8 cellular contexts compared by ENCODE assay signal in genomic region chr1:188782220-188782841, GRCh38.
A peak's percentile ranks its signal among the peaks of the same experiment; 100 is the strongest.
DNase-seq lines count a peak whose midpoint lies in the region; ATAC-seq, FAIRE-seq and TF ChIP-seq lines count a peak whose summit lies in the region.

No MANE protein-coding gene starts in this region.

- FAIRE-seq in TTC549 (lab: Jason Lieb, UNC), result peak; percentile 97

- no peak overlapping the region for H3K4me3 Mint-ChIP-seq in stimulated activated effector memory CD8-positive, alpha-beta T cell treated with anti-CD3 and anti-CD28 coated beads, Interleukin-12 subunit alpha, Interleukin-12 subunit beta, amount 100 ng/mL, for 72 hours

- DNase-seq in NCI-H748 (lab: John Stamatoyannopoulos, UW; ENCODE audit: unreplicated experiment) (peak; percentile 5), NCI-H748 treated with DMSO at 0.1 percent for 48 hours (lab: John Stamatoyannopoulos, UW) (no peak), LNCaP clone FGC (ENCODE audit: low read depth) (peak; percentile 14), kidney glomerular epithelial cell (lab: John Stamatoyannopoulos, UW) (peak; percentile 79), midbrain (lab: John Stamatoyannopoulos, UW) (no peak)
- DNase-seq in stimulated activated effector memory CD8-positive, alpha-beta T cell treated with anti-CD3 and anti-CD28 coated beads, Interleukin-12 subunit alpha, Interleukin-12 subunit beta, amount 100 ng/mL, for 72 hours (ENCODE audit: low spot score in 2 of 2), result no peak

- H3K36me3 Mint-ChIP-seq in stimulated activated effector memory CD8-positive, alpha-beta T cell treated with anti-CD3 and anti-CD28 coated beads, Interleukin-12 subunit alpha, Interleukin-12 subunit beta, amount 100 ng/mL, for 72 hours, result no peaks in the 10 kb centered on the region

- H3K9me3 Mint-ChIP-seq in stimulated activated effector memory CD8-positive, alpha-beta T cell treated with anti-CD3 and anti-CD28 coated beads, Interleukin-12 subunit alpha, Interleukin-12 subunit beta, amount 100 ng/mL, for 72 hours, result no peaks in the 10 kb centered on the region

- TF ChIP-seq CTCF in HEK293 (tag by site-specific recombination; IDR thresholded peaks at IDR 0.05), result peak; percentile 14; the same call in 1 of the 2 replicates
- TF ChIP-seq CTCF in LNCaP clone FGC (IDR thresholded peaks at IDR 0.05; ENCODE audit: control insufficient read depth, extremely low read depth, insufficient read depth), result peak; percentile 73

- H3K4me1 ChIP-seq in HEK293 (ENCODE audit: control insufficient read depth, insufficient read depth, low read length), result no peaks in the 10 kb centered on the region

- H3K4me1 Mint-ChIP-seq in stimulated activated effector memory CD8-positive, alpha-beta T cell treated with anti-CD3 and anti-CD28 coated beads, Interleukin-12 subunit alpha, Interleukin-12 subunit beta, amount 100 ng/mL, for 72 hours, result no peaks in the 10 kb centered on the region

- H3K27ac ChIP-seq in HEK293 (ENCODE audit: extremely low read depth, low read depth, low read length), result no peak overlapping the region

- ATAC-seq in stimulated activated effector memory CD8-positive, alpha-beta T cell treated with anti-CD3 and anti-CD28 coated beads, Interleukin-12 subunit alpha, Interleukin-12 subunit beta, amount 100 ng/mL, for 72 hours, result no peak

- H3K9me3 ChIP-seq in HEK293 (ENCODE audit: control insufficient read depth, insufficient read depth, low read depth, low read length), result no peaks in the 10 kb centered on the region

- POLR2A ChIA-PET in HEK293 (lab: Yijun Ruan, JAX), result no interaction called here

- no peaks in the 10 kb centered on the region for H3K36me3 ChIP-seq in HEK293 (ENCODE audit: control insufficient read depth in 2 of 2, insufficient read depth in 1 of 2, low read length in 2 of 2)

- H3K4me3 ChIP-seq in HEK293 (ENCODE audit: low read depth, low read length), result no peak overlapping the region
- no peak overlapping the region for H3K4me3 ChIP-seq in LNCaP clone FGC (ENCODE audit: low read depth, low read length)

- H3K27ac Mint-ChIP-seq in stimulated activated effector memory CD8-positive, alpha-beta T cell treated with anti-CD3 and anti-CD28 coated beads, Interleukin-12 subunit alpha, Interleukin-12 subunit beta, amount 100 ng/mL, for 72 hours, result no peak overlapping the region

- CTCF ChIA-PET in HEK293 (lab: Yijun Ruan, JAX), result interaction anchor here (0.6 to 2.0 kb wide), 13 partner anchors 10 to 1811 kb away, joined by 3 to 12 read pairs (median 3); no protein-coding TSS in a partner anchor

TF ChIP-seq in HEK293, 187 proteins besides CTCF, POLR2A, EP300 and RAD21:
- TF ChIP-seq ZNF660 (tag by site-specific recombination; IDR thresholded peaks at IDR 0.05) (0 out of 2 replicates have a peak, but pooled peaks have one; percentile 14), ZIC2 (tag by site-specific recombination; IDR thresholded peaks at IDR 0.05) (no peak), GFI1B (tag by site-specific recombination; IDR thresholded peaks at IDR 0.05) (no peak)

Comparison
In these comparisons a context has a peak if more than half of its experiments do, and no peak if none do; other contexts are left out.
1. DNase-seq: peak in NCI-H748 (single experiment), LNCaP clone FGC (single experiment) and kidney glomerular epithelial cell (single experiment); none in NCI-H748 treated with DMSO at 0.1 percent for 48 hours (single experiment), stimulated activated effector memory CD8-positive, alpha-beta T cell treated with anti-CD3 and anti-CD28 coated beads, Interleukin-12 subunit alpha, Interleukin-12 subunit beta, amount 100 ng/mL, for 72 hours (0 of 2) and midbrain (single experiment).